Comparison of ENCODE assay signal across 27 cellular contexts in genomic region chr1:219880765-219881457, GRCh38. TPM values are rescaled to one million over a fixed set of nuclear protein-coding genes. Genes with fewer than 3 reads are reported as not detected.
"Had no signal": no experiment of that assay in that cellular context is flagged by ENCODE, and none has a peak within 500 bp of the region (broad histone marks: within the 10 kb centered on the region; RNA-seq: fewer than 3 reads in every experiment).

No MANE protein-coding gene starts in this region.

- H3K4me3 ChIP-seq: SK-N-MC had no signal

- H3K36me3 Mint-ChIP-seq: activated naive CD4-positive, alpha-beta T cell treated with anti-CD3 and anti-CD28 coated beads, Interleukin-2, amount 50 U/mL, for 72 hours; T-cell; WTC11 had no signal

- H3K27me3 Mint-ChIP-seq: activated CD4-positive, alpha-beta T cell treated with anti-CD3 and anti-CD28 coated beads, Interleukin-2, amount 10 ng/mL, durations not matched to agents 24 days and 14 days had no signal

- H3K36me3 ChIP-seq: brain microvascular endothelial cell had no signal

- ATAC-seq: activated naive CD4-positive, alpha-beta T cell treated with anti-CD3 and anti-CD28 coated beads, Interleukin-2, amount 50 U/mL, for 72 hours; activated naive CD8-positive, alpha-beta T cell treated with anti-CD3 and anti-CD28 coated beads, Interleukin-2, amount 50 U/mL, for 24 hours; activated T-cell treated with anti-CD3 and anti-CD28 coated beads, Interleukin-2, amount 50 U/mL, for 4 hours; PC-3; T-cell; WTC11 had no signal

- FAIRE-seq: RCC 7860 had no signal

- H3K27me3 ChIP-seq: brain microvascular endothelial cell had no signal

- H3K27ac Mint-ChIP-seq: activated CD4-positive, alpha-beta T cell treated with anti-CD3 and anti-CD28 coated beads, Interleukin-2, amount 10 ng/mL, durations not matched to agents 24 days and 14 days; activated naive CD4-positive, alpha-beta T cell treated with anti-CD3 and anti-CD28 coated beads, Interleukin-2, amount 50 U/mL, for 72 hours; activated naive CD8-positive, alpha-beta T cell treated with anti-CD3 and anti-CD28 coated beads, Interleukin-2, amount 50 U/mL, for 24 hours; T-cell; WTC11 had no signal

- H3K4me1 Mint-ChIP-seq: activated CD4-positive, alpha-beta T cell treated with anti-CD3 and anti-CD28 coated beads, Interleukin-2, amount 10 ng/mL, durations not matched to agents 24 days and 14 days; activated naive CD8-positive, alpha-beta T cell treated with anti-CD3 and anti-CD28 coated beads, Interleukin-2, amount 50 U/mL, for 24 hours; T-cell had no signal

- DNase-seq: activated CD4-positive, alpha-beta T cell treated with anti-CD3 and anti-CD28 coated beads, Interleukin-2, amount 10 ng/mL, durations not matched to agents 24 days and 14 days; activated CD4-positive, alpha-beta T cell treated with anti-CD3 and anti-CD28 coated beads, Interleukin-2, amount 50 U/mL, for 48 hours; activated CD4-positive, CD25-positive, alpha-beta regulatory T cell treated with anti-CD3 and anti-CD28 coated beads, Interleukin-2, amount 50 U/mL, for 72 hours; activated effector memory CD4-positive, alpha-beta T cell treated with anti-CD3 and anti-CD28 coated beads, Interleukin-2, amount 50 U/mL, for 16 hours; activated naive CD4-positive, alpha-beta T cell treated with Interleukin-2 at 50 U/mL for 16 hours; activated naive CD8-positive, alpha-beta T cell treated with anti-CD3 and anti-CD28 coated beads, Interleukin-2, amount 50 U/mL, for 24 hours; activated T-cell treated with anti-CD3 and anti-CD28 coated beads, Interleukin-2, amount 50 U/mL, for 4 hours; amygdala; brain microvascular endothelial cell; cerebellar nuclear complex; Kasumi-1; KBM-7; NCI-H1105 treated with DMSO at 0.1 percent for 48 hours; NCI-H1436 treated with DMSO at 0.1 percent for 48 hours; NCI-H187; NCI-H2081; NCI-H446; NCI-H524; PC-3; SHP77; T-cell had no signal

- H3K9me3 Mint-ChIP-seq: activated CD4-positive, alpha-beta T cell treated with anti-CD3 and anti-CD28 coated beads, Interleukin-2, amount 10 ng/mL, durations not matched to agents 24 days and 14 days; activated naive CD8-positive, alpha-beta T cell treated with anti-CD3 and anti-CD28 coated beads, Interleukin-2, amount 50 U/mL, for 24 hours; activated T-cell treated with anti-CD3 and anti-CD28 coated beads, Interleukin-2, amount 50 U/mL, for 4 hours had no signal

- H3K27ac ChIP-seq: brain microvascular endothelial cell, SK-N-MC had no signal

- H3K4me3 Mint-ChIP-seq: activated CD4-positive, alpha-beta T cell treated with anti-CD3 and anti-CD28 coated beads, Interleukin-2, amount 10 ng/mL, durations not matched to agents 24 days and 14 days; activated naive CD8-positive, alpha-beta T cell treated with anti-CD3 and anti-CD28 coated beads, Interleukin-2, amount 50 U/mL, for 24 hours; activated T-cell treated with anti-CD3 and anti-CD28 coated beads, Interleukin-2, amount 50 U/mL, for 4 hours; T-cell; WTC11 had no signal

RNA-seq across cellular contexts. Expression of gene SLC30A10, which starts 47.4 kb away (rescaled TPM):
- total RNA-seq: activated CD4-positive, alpha-beta T cell treated with anti-CD3 and anti-CD28 coated beads, Interleukin-2, amount 10 ng/mL, durations not matched to agents 24 days and 14 days; activated naive CD4-positive, alpha-beta T cell treated with anti-CD3 and anti-CD28 coated beads, Interleukin-2, amount 50 U/mL, for 72 hours; activated T-cell treated with anti-CD3 and anti-CD28 coated beads, Interleukin-2, amount 50 U/mL, for 4 hours; cardiac septum; PC-3; T-helper 2 cell treated with Interferon-gamma antibody and Interleukin-4, amounts not matched to agents 100 ng/mL and 5 ng/mL, for 36 hours had no signal
